9 cellular contexts compared by ENCODE assay signal in the genomic region with DNA sequence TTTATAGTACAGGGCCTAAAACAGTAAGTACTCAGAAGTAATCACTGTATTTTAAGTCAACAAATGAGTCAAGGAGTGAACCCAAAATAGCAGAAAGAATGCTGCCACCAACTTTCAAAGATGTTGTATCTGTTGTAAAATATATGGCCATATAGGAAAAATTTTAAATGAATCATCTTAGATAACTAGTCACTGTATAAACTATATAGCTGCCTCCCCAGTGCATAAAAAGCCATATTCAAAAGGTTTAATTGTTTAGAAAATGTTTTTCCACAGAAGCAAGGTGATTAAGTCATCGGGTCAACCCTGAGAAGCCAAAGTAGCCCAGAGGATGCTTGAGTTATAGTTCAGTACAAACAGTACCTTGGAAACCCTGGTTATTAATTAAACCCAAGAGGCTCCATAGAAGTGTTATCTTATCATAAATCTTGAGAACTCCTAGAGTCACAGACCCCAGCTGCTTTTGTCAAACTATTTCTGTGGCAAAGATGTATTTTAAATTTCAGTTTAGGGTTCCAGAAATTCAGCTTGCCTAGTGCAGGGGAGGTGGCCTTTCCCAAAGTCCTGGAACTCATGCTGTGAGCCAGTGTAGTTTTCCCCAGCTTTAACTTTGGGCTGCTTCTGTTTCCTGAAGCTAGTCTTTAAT. TPM values are rescaled to one million over a fixed set of nuclear protein-coding genes. Genes with fewer than 3 reads are reported as not detected.
DNase-seq lines count a peak whose midpoint lies in the region; ATAC-seq lines count a peak whose summit lies in the region.
"Had no signal": no experiment of that assay in that cellular context is flagged by ENCODE, and none has a peak within 500 bp of the region (broad histone marks: within the 10 kb centered on the region; RNA-seq: fewer than 3 reads in every experiment).

No MANE protein-coding gene starts in this region.

- no peak overlapping the region for H3K4me3 ChIP-seq in stomach smooth muscle (ENCODE audit: low read length in 2 of 2)

- no peaks in the 10 kb centered on the region for H3K36me3 ChIP-seq in stomach smooth muscle (ENCODE audit: control insufficient read depth in 2 of 2, insufficient read depth in 2 of 2, low read length in 2 of 2)

- H3K9me3 Mint-ChIP-seq in activated CD8-positive, alpha-beta T cell treated with anti-CD3 and anti-CD28 coated beads, Interleukin-2, amount 10 ng/mL, durations not matched to agents 7 days and 5 days (ENCODE audit: insufficient read depth) = no peaks in the 10 kb centered on the region

- H3K4me3 Mint-ChIP-seq in activated CD8-positive, alpha-beta T cell treated with anti-CD3 and anti-CD28 coated beads, Interleukin-2, amount 10 ng/mL, durations not matched to agents 7 days and 5 days = no peak overlapping the region

- POLR2A ChIA-PET in activated CD8-positive, alpha-beta T cell treated with anti-CD3 and anti-CD28 coated beads, Interleukin-2, amount 10 ng/mL, durations not matched to agents 7 days and 5 days (lab: Charles Lee) = interaction anchor here (0.6 to 1.4 kb wide), 3 partner anchors 11 to 115 kb away, joined by 3 read pairs; no protein-coding TSS in a partner anchor

- no peaks in the 10 kb centered on the region for H3K27me3 Mint-ChIP-seq in activated CD8-positive, alpha-beta T cell treated with anti-CD3 and anti-CD28 coated beads, Interleukin-2, amount 10 ng/mL, durations not matched to agents 7 days and 5 days (ENCODE audit: low read depth)

- peak overlapping the region in 1 of 2 donors; percentile 61 for H3K9ac ChIP-seq in stomach smooth muscle (ENCODE audit: low read length in 2 of 2)

- no peaks in the 10 kb centered on the region for H3K9me3 ChIP-seq in stomach smooth muscle (ENCODE audit: control insufficient read depth in 2 of 2, low read length in 2 of 2)

- ATAC-seq in activated CD8-positive, alpha-beta T cell treated with anti-CD3 and anti-CD28 coated beads, Interleukin-2, amount 10 ng/mL, durations not matched to agents 7 days and 5 days = peak; percentile 22
- no peak for ATAC-seq in GM19397 (IDR thresholded peaks at IDR 0.05; ENCODE audit: unreplicated experiment)
- ATAC-seq in GM21737 (IDR thresholded peaks at IDR 0.05; ENCODE audit: unreplicated experiment) = no peak
- ATAC-seq in HG02678 (IDR thresholded peaks at IDR 0.05; ENCODE audit: unreplicated experiment) = no peak

- CTCF ChIA-PET in activated CD8-positive, alpha-beta T cell treated with anti-CD3 and anti-CD28 coated beads, Interleukin-2, amount 10 ng/mL, durations not matched to agents 7 days and 5 days (lab: Charles Lee) = interaction anchor here (1.4 to 1.8 kb wide), 3 partner anchors 12 to 124 kb away, joined by 3 to 4 read pairs (median 3); no protein-coding TSS in a partner anchor

- DNase-seq in HCEC 1CT = peak; percentile 53
- no peak for DNase-seq in activated CD8-positive, alpha-beta T cell treated with anti-CD3 and anti-CD28 coated beads, Interleukin-2, amount 10 ng/mL, durations not matched to agents 7 days and 5 days
- DNase-seq in left kidney (ENCODE audit: low read depth, low spot score) = peak; percentile 66
- DNase-seq in NCI-H774 (lab: John Stamatoyannopoulos, UW) = no peak
- DNase-seq: foreskin fibroblast had no signal

- peaks cover 18% of the 10 kb centered on the region for H3K4me1 ChIP-seq in stomach smooth muscle (ENCODE audit: control insufficient read depth, insufficient read depth, low read length)

- H3K36me3 Mint-ChIP-seq in activated CD8-positive, alpha-beta T cell treated with anti-CD3 and anti-CD28 coated beads, Interleukin-2, amount 10 ng/mL, durations not matched to agents 7 days and 5 days (ENCODE audit: low read depth) = peaks cover 53% of the 10 kb centered on the region

- H3K4me1 Mint-ChIP-seq in activated CD8-positive, alpha-beta T cell treated with anti-CD3 and anti-CD28 coated beads, Interleukin-2, amount 10 ng/mL, durations not matched to agents 7 days and 5 days (ENCODE audit: low read depth) = peaks cover 63% of the 10 kb centered on the region

- H3K27ac Mint-ChIP-seq in activated CD8-positive, alpha-beta T cell treated with anti-CD3 and anti-CD28 coated beads, Interleukin-2, amount 10 ng/mL, durations not matched to agents 7 days and 5 days = no peak overlapping the region

- H3K27ac ChIP-seq in stomach smooth muscle (ENCODE audit: low read length) = peak overlapping the region; percentile 53

- no peaks in the 10 kb centered on the region for H3K27me3 ChIP-seq in stomach smooth muscle (ENCODE audit: control insufficient read depth in 1 of 2, insufficient read depth in 2 of 2, low read length in 2 of 2)

RNA-seq across cellular contexts. Expression of gene MBNL1, which starts 39.2 kb away (rescaled TPM):
- total RNA-seq in activated CD8-positive, alpha-beta T cell treated with anti-CD3 and anti-CD28 coated beads, Interleukin-2, amount 10 ng/mL, durations not matched to agents 7 days and 5 days = 100 to 1,000 TPM; 469 to 504 TPM

Comparison
In these comparisons a context has a peak if more than half of its experiments do, and no peak if none do; other contexts are left out.
1. DNase-seq: peak in HCEC 1CT (single experiment) and left kidney (single experiment); none in activated CD8-positive, alpha-beta T cell treated with anti-CD3 and anti-CD28 coated beads, Interleukin-2, amount 10 ng/mL, durations not matched to agents 7 days and 5 days (single experiment) and NCI-H774 (single experiment).